Comparison of ENCODE assay signal across 32 cellular contexts in genomic region chr15:53982281-53982680, GRCh38. TPM values are rescaled to one million over a fixed set of nuclear protein-coding genes. Genes with fewer than 3 reads are reported as not detected.
"Had no signal": no experiment of that assay in that cellular context is flagged by ENCODE, and none has a peak within 500 bp of the region (broad histone marks: within the 10 kb centered on the region; RNA-seq: fewer than 3 reads in every experiment).

No MANE protein-coding gene starts in this region.

- H3K36me3 ChIP-seq: colonic mucosa, esophagus squamous epithelium, gastroesophageal sphincter, WERI-Rb-1 had no signal

- H3K27ac Mint-ChIP-seq: activated B cell treated with CpG ODN at 0.5 μM for 24 hours; activated CD4-positive, alpha-beta memory T cell treated with anti-CD3 and anti-CD28 coated beads for 36 hours; activated CD4-positive, alpha-beta T cell treated with anti-CD3 and anti-CD28 coated beads for 36 hours; activated CD4-positive, alpha-beta T cell treated with anti-CD3 and anti-CD28 coated beads, Interleukin-2, amount 10 ng/mL, durations not matched to agents 24 days and 14 days; activated CD8-positive, alpha-beta memory T cell treated with anti-CD3 and anti-CD28 coated beads, Interleukin-2, amount 10 ng/mL, durations not matched to agents 7 days and 5 days; activated CD8-positive, alpha-beta T cell treated with anti-CD3 and anti-CD28 coated beads, Interleukin-2, amount 10 ng/mL, durations not matched to agents 7 days and 5 days; activated naive CD4-positive, alpha-beta T cell treated with anti-CD3 and anti-CD28 coated beads, Interleukin-2, amount 10 ng/mL, durations not matched to agents 7 days and 5 days; activated naive CD4-positive, alpha-beta T cell treated with anti-CD3 and anti-CD28 coated beads, Interleukin-2, amount 50 U/mL, for 72 hours; activated naive CD8-positive, alpha-beta T cell treated with anti-CD3 and anti-CD28 coated beads, Interleukin-2, amount 10 ng/mL, durations not matched to agents 7 days and 5 days; activated T-helper 1 cell treated with anti-CD3 and anti-CD28 coated beads, Interleukin-12 subunit alpha, Interleukin-12 subunit beta, Interleukin-2, Interleukin-4 antibody, amounts not matched to agents 30 ng/mL and 10 ng/mL and 1 ng/mL, durations not matched to agents 14 hours and 24 hours and 36 hours; T-helper 17 cell; T-helper 2 cell treated with Interferon-gamma antibody and Interleukin-4, amounts not matched to agents 5 μg/mL and 100 μg/mL, for 36 hours had no signal

- H3K27ac ChIP-seq: colonic mucosa, epithelial cell of prostate, esophagus squamous epithelium, gastroesophageal sphincter, WERI-Rb-1 had no signal

- H3K27me3 ChIP-seq: colonic mucosa, gastroesophageal sphincter had no signal

- H3K4me3 Mint-ChIP-seq: activated B cell treated with CpG ODN at 0.5 μM for 24 hours; activated CD4-positive, alpha-beta memory T cell treated with anti-CD3 and anti-CD28 coated beads for 36 hours; activated CD4-positive, alpha-beta T cell treated with anti-CD3 and anti-CD28 coated beads for 36 hours; activated CD4-positive, alpha-beta T cell treated with anti-CD3 and anti-CD28 coated beads, Interleukin-2, amount 10 ng/mL, durations not matched to agents 24 days and 14 days; activated CD8-positive, alpha-beta memory T cell treated with anti-CD3 and anti-CD28 coated beads, Interleukin-2, amount 10 ng/mL, durations not matched to agents 7 days and 5 days; activated CD8-positive, alpha-beta T cell treated with anti-CD3 and anti-CD28 coated beads, Interleukin-2, amount 10 ng/mL, durations not matched to agents 7 days and 5 days; activated naive CD4-positive, alpha-beta T cell treated with anti-CD3 and anti-CD28 coated beads, Interleukin-2, amount 10 ng/mL, durations not matched to agents 7 days and 5 days; activated naive CD8-positive, alpha-beta T cell treated with anti-CD3 and anti-CD28 coated beads, Interleukin-2, amount 10 ng/mL, durations not matched to agents 7 days and 5 days; activated T-helper 1 cell treated with anti-CD3 and anti-CD28 coated beads, Interleukin-12 subunit alpha, Interleukin-12 subunit beta, Interleukin-2, Interleukin-4 antibody, amounts not matched to agents 30 ng/mL and 10 ng/mL and 1 ng/mL, durations not matched to agents 14 hours and 24 hours and 36 hours; T-helper 17 cell; T-helper 2 cell treated with Interferon-gamma antibody and Interleukin-4, amounts not matched to agents 5 μg/mL and 100 μg/mL, for 36 hours had no signal

- H3K4me1 ChIP-seq: colonic mucosa had no signal

- DNase-seq: activated B cell treated with CpG ODN at 0.5 μM for 24 hours; activated CD4-positive, alpha-beta memory T cell treated with anti-CD3 and anti-CD28 coated beads for 36 hours; activated CD4-positive, alpha-beta T cell treated with anti-CD3 and anti-CD28 coated beads for 36 hours; activated CD4-positive, alpha-beta T cell treated with anti-CD3 and anti-CD28 coated beads, Interleukin-2, amount 10 ng/mL, durations not matched to agents 24 days and 14 days; activated CD8-positive, alpha-beta memory T cell treated with anti-CD3 and anti-CD28 coated beads, Interleukin-2, amount 10 ng/mL, durations not matched to agents 7 days and 5 days; activated CD8-positive, alpha-beta memory T cell treated with anti-CD3 and anti-CD28 coated beads, Interleukin-2, amount 50 U/mL, for 4 hours; activated CD8-positive, alpha-beta T cell treated with anti-CD3 and anti-CD28 coated beads, Interleukin-2, amount 10 ng/mL, durations not matched to agents 7 days and 5 days; activated gamma-delta T cell; activated naive CD4-positive, alpha-beta T cell; activated naive CD4-positive, alpha-beta T cell treated with anti-CD3 and anti-CD28 coated beads, Interleukin-2, amount 10 ng/mL, durations not matched to agents 7 days and 5 days; activated naive CD8-positive, alpha-beta T cell treated with anti-CD3 and anti-CD28 coated beads, Interleukin-2, amount 10 ng/mL, durations not matched to agents 7 days and 5 days; activated T-cell treated with anti-CD3 and anti-CD28 coated beads, Interleukin-2, amount 50 U/mL, for 1 hour; activated T-cell treated with anti-CD3 and anti-CD28 coated beads, Interleukin-2, amount 50 U/mL, for 48 hours; colonic mucosa; effector CD8-positive, alpha-beta T cell; esophagus squamous epithelium; foreskin melanocyte; T-helper 1 cell; T-helper 17 cell; T1000; WERI-Rb-1 had no signal

- H3K9me3 Mint-ChIP-seq: activated B cell treated with CpG ODN at 0.5 μM for 24 hours; activated CD4-positive, alpha-beta memory T cell treated with anti-CD3 and anti-CD28 coated beads for 36 hours; activated CD4-positive, alpha-beta T cell treated with anti-CD3 and anti-CD28 coated beads, Interleukin-2, amount 10 ng/mL, durations not matched to agents 24 days and 14 days; activated naive CD4-positive, alpha-beta T cell treated with anti-CD3 and anti-CD28 coated beads, Interleukin-2, amount 10 ng/mL, durations not matched to agents 7 days and 5 days; activated T-helper 1 cell treated with anti-CD3 and anti-CD28 coated beads, Interleukin-12 subunit alpha, Interleukin-12 subunit beta, Interleukin-2, Interleukin-4 antibody, amounts not matched to agents 30 ng/mL and 10 ng/mL and 1 ng/mL, durations not matched to agents 14 hours and 24 hours and 36 hours had no signal

- H3K4me1 Mint-ChIP-seq: activated B cell treated with CpG ODN at 0.5 μM for 24 hours; activated CD4-positive, alpha-beta T cell treated with anti-CD3 and anti-CD28 coated beads for 36 hours; activated CD4-positive, alpha-beta T cell treated with anti-CD3 and anti-CD28 coated beads, Interleukin-2, amount 10 ng/mL, durations not matched to agents 24 days and 14 days; activated CD8-positive, alpha-beta memory T cell treated with anti-CD3 and anti-CD28 coated beads, Interleukin-2, amount 10 ng/mL, durations not matched to agents 7 days and 5 days; activated naive CD4-positive, alpha-beta T cell treated with anti-CD3 and anti-CD28 coated beads, Interleukin-2, amount 10 ng/mL, durations not matched to agents 7 days and 5 days; activated naive CD8-positive, alpha-beta T cell treated with anti-CD3 and anti-CD28 coated beads, Interleukin-2, amount 10 ng/mL, durations not matched to agents 7 days and 5 days had no signal

- H3K36me3 Mint-ChIP-seq: activated CD4-positive, alpha-beta memory T cell treated with anti-CD3 and anti-CD28 coated beads for 36 hours; activated CD8-positive, alpha-beta memory T cell treated with anti-CD3 and anti-CD28 coated beads, Interleukin-2, amount 10 ng/mL, durations not matched to agents 7 days and 5 days; activated naive CD4-positive, alpha-beta T cell treated with anti-CD3 and anti-CD28 coated beads, Interleukin-2, amount 10 ng/mL, durations not matched to agents 7 days and 5 days; activated naive CD8-positive, alpha-beta T cell treated with anti-CD3 and anti-CD28 coated beads, Interleukin-2, amount 10 ng/mL, durations not matched to agents 7 days and 5 days had no signal

- H3K9me3 ChIP-seq: colonic mucosa, esophagus squamous epithelium, gastroesophageal sphincter had no signal

- H3K4me3 ChIP-seq: colonic mucosa, esophagus squamous epithelium, gastroesophageal sphincter had no signal

RNA-seq across cellular contexts. Expression of gene UNC13C, which starts 4.0 kb away (rescaled TPM):
- total RNA-seq: activated B cell treated with CpG ODN at 0.5 μM for 24 hours; activated CD4-positive, alpha-beta memory T cell treated with anti-CD3 and anti-CD28 coated beads for 36 hours; activated CD4-positive, alpha-beta T cell treated with anti-CD3 and anti-CD28 coated beads for 36 hours; activated CD4-positive, alpha-beta T cell treated with anti-CD3 and anti-CD28 coated beads, Interleukin-2, amount 10 ng/mL, durations not matched to agents 24 days and 14 days; activated CD8-positive, alpha-beta memory T cell treated with anti-CD3 and anti-CD28 coated beads for 36 hours; activated CD8-positive, alpha-beta memory T cell treated with anti-CD3 and anti-CD28 coated beads, Interleukin-2, amount 10 ng/mL, durations not matched to agents 7 days and 5 days; activated CD8-positive, alpha-beta T cell treated with anti-CD3 and anti-CD28 coated beads, Interleukin-2, amount 10 ng/mL, durations not matched to agents 7 days and 5 days; activated naive CD4-positive, alpha-beta T cell treated with anti-CD3 and anti-CD28 coated beads, Interleukin-2, amount 50 U/mL, for 72 hours; activated naive CD8-positive, alpha-beta T cell treated with anti-CD3 and anti-CD28 coated beads, Interleukin-2, amount 10 ng/mL, durations not matched to agents 7 days and 5 days; activated T-helper 1 cell treated with anti-CD3 and anti-CD28 coated beads, Interleukin-12 subunit alpha, Interleukin-12 subunit beta, Interleukin-2, Interleukin-4 antibody, amounts not matched to agents 30 ng/mL and 10 ng/mL and 1 ng/mL, durations not matched to agents 14 hours and 24 hours and 36 hours; dermis microvascular lymphatic vessel endothelial cell; endothelial cell of umbilical vein; fibroblast of lung; fibroblast of villous mesenchyme; glomerular endothelial cell; T-helper 17 cell had no signal
- polyA plus RNA-seq: endothelial cell of umbilical vein, fibroblast of lung had no signal
